In genomic region chr20:22503577-22503976, GRCh38 we compare ENCODE assay signal across 24 cellular contexts.
DNase-seq lines count a peak whose midpoint lies in the region; ATAC-seq and TF ChIP-seq lines count a peak whose summit lies in the region.
"Had no signal": no experiment of that assay in that cellular context is flagged by ENCODE, and none has a peak within 500 bp of the region (broad histone marks: within the 10 kb centered on the region; RNA-seq: fewer than 3 reads in every experiment).

No MANE protein-coding gene starts in this region.

- no peaks in the 10 kb centered on the region for H3K9me3 Mint-ChIP-seq in progenitor cell of endocrine pancreas (ENCODE audit: low read depth)
- H3K9me3 Mint-ChIP-seq in GM23338 = no peaks in the 10 kb centered on the region
- H3K9me3 Mint-ChIP-seq: CD4-positive, alpha-beta T cell had no signal

- H3K36me3 Mint-ChIP-seq in progenitor cell of endocrine pancreas (ENCODE audit: insufficient read depth) (no peaks in the 10 kb centered on the region), GM23338 (ENCODE audit: low read depth) (no peaks in the 10 kb centered on the region; the same call in 2 of the 3 replicates)
- H3K36me3 Mint-ChIP-seq: CD14-positive monocyte; CD8-positive, alpha-beta memory T cell had no signal

- TF ChIP-seq POLR2A in body of pancreas (IDR thresholded peaks at IDR 0.05) = no peak

- H3K4me1 ChIP-seq in Panc1 (ENCODE audit: control insufficient read depth, insufficient read depth, low read length) (no peaks in the 10 kb centered on the region), body of pancreas (peaks cover 18% of the 10 kb centered on the region), hepatocyte (ENCODE audit: insufficient read depth) (peaks cover 11% of the 10 kb centered on the region), GM23338 (ENCODE audit: insufficient read depth) (no peaks in the 10 kb centered on the region)
- H3K4me1 ChIP-seq: BE2C, HAP-1 had no signal

- H3K4me1 Mint-ChIP-seq in progenitor cell of endocrine pancreas (ENCODE audit: low read depth) = peaks cover 44% of the 10 kb centered on the region
- H3K4me1 Mint-ChIP-seq in GM23338 = peaks cover 7% of the 10 kb centered on the region; the same call in 1 of the 3 replicates
- H3K4me1 Mint-ChIP-seq: CD14-positive monocyte; CD8-positive, alpha-beta memory T cell had no signal

- H4K20me1 ChIP-seq in hepatocyte (ENCODE audit: insufficient read depth, poor library complexity, severe bottlenecking) (no peaks in the 10 kb centered on the region), GM23338 (replicated peaks; ENCODE audit: insufficient read depth) (no peaks in the 10 kb centered on the region)
- H4K20me1 ChIP-seq: BLaER1 treated with 17β-estradiol and CSF1 and Interleukin-3, amounts not matched to agents 10 nM and 100 nM had no signal

- H3K4me2 ChIP-seq in hepatocyte (no peak overlapping the region), GM23338 (no peak overlapping the region)
- H3K4me2 ChIP-seq: A549; BLaER1 treated with 17β-estradiol and CSF1 and Interleukin-3, amounts not matched to agents 10 nM and 100 nM had no signal

- TF ChIP-seq CTCF in Panc1 (IDR thresholded peaks at IDR 0.05) = no peak
- TF ChIP-seq CTCF in body of pancreas (IDR thresholded peaks at IDR 0.05) = no peak
- no peak for TF ChIP-seq CTCF in hepatocyte (IDR thresholded peaks at IDR 0.05; ENCODE audit: poor library complexity)
- TF ChIP-seq CTCF in progenitor cell of endocrine pancreas (IDR thresholded peaks at IDR 0.05; ENCODE audit: unreplicated experiment) = no peak
- no peak for TF ChIP-seq CTCF in GM23338 (conservative IDR thresholded peaks at IDR 0.05; ENCODE audit: low read depth in 2 of 2)

- intact Hi-C loops in Panc1 (cut with micrococcal nuclease; ENCODE audit: unreplicated experiment) = no loop called here
- intact Hi-C loops in body of pancreas (cut with DNase I) = no loop called here

- WGBS in body of pancreas, 2 donors = 90 to 92% methylated on average over 4 of the region's 4 CpGs
- 73% methylated on average over 4 of the region's 4 CpGs for WGBS in hepatocyte (ENCODE audit: low lambda C conversion rate, missing lambda C conversion rate)

- H3K36me3 ChIP-seq in Panc1 (ENCODE audit: control insufficient read depth, insufficient read depth, low read length) = no peaks in the 10 kb centered on the region
- H3K36me3 ChIP-seq in body of pancreas (replicated peaks in 1 of 2; ENCODE audit: insufficient read depth in 1 of 2, low read depth in 2 of 2) = no peaks in the 10 kb centered on the region
- no peaks in the 10 kb centered on the region for H3K36me3 ChIP-seq in hepatocyte (replicated peaks; ENCODE audit: insufficient read depth, low read depth)
- no peaks in the 10 kb centered on the region for H3K36me3 ChIP-seq in GM23338 (ENCODE audit: insufficient read depth)
- H3K36me3 ChIP-seq: BE2C; BLaER1 treated with 17β-estradiol and CSF1 and Interleukin-3, amounts not matched to agents 10 nM and 100 nM; HAP-1 had no signal

- no peak for DNase-seq in Panc1 (ENCODE audit: low read depth, low spot score)
- DNase-seq in body of pancreas = no peak
- no peak for DNase-seq in hepatocyte (ENCODE audit: low spot score)
- no peak for DNase-seq in progenitor cell of endocrine pancreas (ENCODE audit: low spot score, unreplicated experiment)
- DNase-seq in GM23338 (ENCODE audit: low spot score) = no peak
- no peak for DNase-seq in COLO668 (lab: John Stamatoyannopoulos, UW; ENCODE audit: unreplicated experiment)
- DNase-seq in SHP77 (lab: John Stamatoyannopoulos, UW) = no peak
- DNase-seq: 8988T; ACHN; AML-193; BE2C; Calu3; CD4-positive, alpha-beta T cell; CD8-positive, alpha-beta memory T cell; COR-L47; DMS53; DMS79 treated with DMSO at 0.1 percent for 48 hours; GF-D8; GOT3; HFFc6 had no signal

- H3K4me3 Mint-ChIP-seq in progenitor cell of endocrine pancreas (ENCODE audit: low read depth) (no peak overlapping the region), GM23338 (no peak overlapping the region)
- H3K4me3 Mint-ChIP-seq: CD14-positive monocyte; CD4-positive, alpha-beta T cell; CD8-positive, alpha-beta memory T cell; HFFc6 had no signal

- H3K27ac Mint-ChIP-seq in progenitor cell of endocrine pancreas = peak overlapping the region; percentile 97
- H3K27ac Mint-ChIP-seq in GM23338 = no peak overlapping the region
- H3K27ac Mint-ChIP-seq: CD14-positive monocyte; CD4-positive, alpha-beta T cell; CD8-positive, alpha-beta memory T cell; HFFc6 had no signal

- H3K4me3 ChIP-seq in Panc1 (ENCODE audit: low read depth in 2 of 2, low read length in 2 of 2) = no peak overlapping the region
- no peak overlapping the region for H3K4me3 ChIP-seq in body of pancreas
- no peak overlapping the region for H3K4me3 ChIP-seq in hepatocyte
- no peak overlapping the region for H3K4me3 ChIP-seq in GM23338
- H3K4me3 ChIP-seq: A549; BLaER1 treated with 17β-estradiol and CSF1 and Interleukin-3, amounts not matched to agents 10 nM and 100 nM; HAP-1 had no signal

- H3K27me3 ChIP-seq in Panc1 (ENCODE audit: control insufficient read depth, insufficient read depth, low read length) = no peaks in the 10 kb centered on the region
- H3K27me3 ChIP-seq in body of pancreas = no peaks in the 10 kb centered on the region
- no peaks in the 10 kb centered on the region for H3K27me3 ChIP-seq in hepatocyte
- no peaks in the 10 kb centered on the region for H3K27me3 ChIP-seq in GM23338 (ENCODE audit: insufficient read depth)
- H3K27me3 ChIP-seq: BE2C; BLaER1 treated with 17β-estradiol and CSF1 and Interleukin-3, amounts not matched to agents 10 nM and 100 nM had no signal

- CTCF ChIA-PET in Panc1 (lab: Charles Lee) = no interaction called here

- in situ Hi-C loops in Panc1 (cut with HindIII; ENCODE audit: low pct_unique_long_range_greater_than_20kb, low sequenced_read_pairs) = no loop called here

- H2AFZ ChIP-seq in hepatocyte = no peak overlapping the region
- H2AFZ ChIP-seq in GM23338 = no peak overlapping the region

- no peaks in the 10 kb centered on the region for H3F3A ChIP-seq in GM23338 (replicated peaks; ENCODE audit: low read depth)

- H3K9me3 ChIP-seq in Panc1 (ENCODE audit: control insufficient read depth, insufficient read depth, low read depth, low read length) (no peaks in the 10 kb centered on the region), body of pancreas (no peaks in the 10 kb centered on the region), hepatocyte (ENCODE audit: low read depth) (no peaks in the 10 kb centered on the region)
- H3K9me3 ChIP-seq: A549, BE2C, HAP-1 had no signal

- H3K9me2 ChIP-seq in hepatocyte (replicated peaks; ENCODE audit: insufficient read depth) (no peaks in the 10 kb centered on the region), GM23338 (ENCODE audit: insufficient read depth) (no peaks in the 10 kb centered on the region)

- no TSS peak for BruUV-seq in Panc1 (replicated peaks; lab: Mats Ljungman, UMichigan)

- H3K27ac ChIP-seq in Panc1 (ENCODE audit: low read length) (no peak overlapping the region), body of pancreas (no peak overlapping the region), hepatocyte (peak overlapping the region; percentile 70), GM23338 (ENCODE audit: low read depth) (no peak overlapping the region)
- H3K27ac ChIP-seq: A549; BLaER1 treated with 17β-estradiol and CSF1 and Interleukin-3, amounts not matched to agents 10 nM and 100 nM had no signal

- H3K79me2 ChIP-seq in hepatocyte (no peaks in the 10 kb centered on the region), GM23338 (replicated peaks; ENCODE audit: insufficient read depth) (no peaks in the 10 kb centered on the region)

- POLR2A ChIA-PET in Panc1 (lab: Charles Lee) = no interaction called here

- ATAC-seq in Panc1 = 0 out of 2 replicates have a peak, but pooled peaks have one; percentile 34
- ATAC-seq in body of pancreas = peak; percentile 15
- ATAC-seq in GM23338 = no peak
- ATAC-seq: A549 had no signal

- H3K27me3 Mint-ChIP-seq in progenitor cell of endocrine pancreas = no peaks in the 10 kb centered on the region
- H3K27me3 Mint-ChIP-seq in GM23338 (ENCODE audit: insufficient read depth, low read depth, poor library complexity) = peaks cover 5% of the 10 kb centered on the region
- H3K27me3 Mint-ChIP-seq: CD4-positive, alpha-beta T cell had no signal

TF ChIP-seq in GM23338, 12 proteins besides CTCF, POLR2A, EP300 and RAD21 (continues in another document):
- TF ChIP-seq ZNF114 (CRISPR knock-in tag; IDR thresholded peaks at IDR 0.05) (no peak), CREB1 (CRISPR knock-in tag; IDR thresholded peaks at IDR 0.05; ENCODE audit: low read depth) (no peak), EZH2phosphoT487 (IDR thresholded peaks at IDR 0.05; ENCODE audit: unreplicated experiment) (no peak), JUNB (IDR thresholded peaks at IDR 0.05; ENCODE audit: unreplicated experiment) (no peak), REST (IDR thresholded peaks at IDR 0.05; ENCODE audit: unreplicated experiment) (no peak), EZH2 (IDR thresholded peaks at IDR 0.05; ENCODE audit: low read depth, unreplicated experiment) (no peak), POLR2AphosphoS5 (IDR thresholded peaks at IDR 0.05; ENCODE audit: low read depth) (no peak)
